In the genomic region with DNA sequence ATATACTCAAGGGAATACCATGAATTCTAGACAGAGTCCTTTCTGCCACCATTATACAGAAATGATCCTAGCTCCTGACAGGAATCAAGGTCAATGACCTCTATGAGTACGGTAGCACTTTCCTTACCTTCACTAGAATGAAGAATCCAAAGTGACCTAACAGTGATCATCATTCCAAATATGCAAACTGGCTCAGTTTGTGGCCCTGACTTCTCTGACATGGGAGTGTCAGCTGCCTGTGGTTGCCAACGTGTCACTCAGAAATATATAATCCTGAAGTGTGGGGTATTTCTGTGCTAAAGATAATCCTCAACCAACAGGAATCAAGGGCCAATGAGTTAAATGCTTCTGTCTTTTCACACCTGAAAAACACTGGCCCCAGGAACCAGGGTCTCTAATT, we compare ENCODE assay signal across 12 cellular contexts.
"Had no signal": no experiment of that assay in that cellular context is flagged by ENCODE, and none has a peak within 500 bp of the region (broad histone marks: within the 10 kb centered on the region; RNA-seq: fewer than 3 reads in every experiment).

No MANE protein-coding gene starts in this region.

- H3K27me3 ChIP-seq: heart left ventricle, right atrium auricular region, sigmoid colon had no signal

- DNase-seq: effector memory CD4-positive, alpha-beta T cell; heart left ventricle; hippocampal formation; mammary epithelial cell; natural killer cell; posterior cingulate gyrus; sigmoid colon; small intestine; stimulated activated CD4-positive, alpha-beta T cell treated with anti-CD3 and anti-CD28 coated beads, Interleukin-2, amount 100 ng/mL, for 48 hours; stimulated activated naive CD4-positive, alpha-beta T cell treated with Interleukin-2 at 50 U/mL for 16 hours had no signal

- H3K9me3 ChIP-seq: sigmoid colon had no signal

- H3K4me3 ChIP-seq: heart left ventricle, right atrium auricular region, sigmoid colon had no signal

- H3K36me3 ChIP-seq: right atrium auricular region, sigmoid colon had no signal

- H3K27ac ChIP-seq: heart left ventricle, right atrium auricular region, sigmoid colon had no signal

- ATAC-seq: esophagus mucosa, heart left ventricle, natural killer cell had no signal

- H3K4me1 ChIP-seq: heart left ventricle, right atrium auricular region, sigmoid colon had no signal
